ENCODE assay signal across 31 cellular contexts in genomic region chr5:173777149-173777548, GRCh38.
"Had no signal": no experiment of that assay in that cellular context is flagged by ENCODE, and none has a peak within 500 bp of the region (broad histone marks: within the 10 kb centered on the region; RNA-seq: fewer than 3 reads in every experiment).

No MANE protein-coding gene starts in this region.

- H3K27me3 ChIP-seq: ascending aorta, cardiac muscle cell, colonic mucosa, dorsolateral prefrontal cortex, sigmoid colon, suprapubic skin, tibial nerve had no signal

- H3K4me1 ChIP-seq: colonic mucosa had no signal

- H3K27me3 Mint-ChIP-seq: activated naive CD8-positive, alpha-beta T cell treated with anti-CD3 and anti-CD28 coated beads, Interleukin-2, amount 10 ng/mL, durations not matched to agents 7 days and 5 days; stimulated activated naive B cell treated with anti-CD40 and anti-IgM and Interleukin-4, amounts not matched to agents 10 μg/mL and 1 μg/mL and 100 μg/mL, for 72 hours had no signal

- H3K4me3 ChIP-seq: ascending aorta, cardiac muscle cell, colonic mucosa, dorsolateral prefrontal cortex, left ventricle myocardium inferior, mucosa of descending colon, sigmoid colon, suprapubic skin, tibial nerve had no signal

- H3K36me3 ChIP-seq: ascending aorta, cardiac muscle cell, colonic mucosa, left ventricle myocardium inferior, sigmoid colon, suprapubic skin, tibial nerve had no signal

- H3K27ac Mint-ChIP-seq: activated naive CD4-positive, alpha-beta T cell treated with anti-CD3 and anti-CD28 coated beads for 36 hours; activated naive CD8-positive, alpha-beta T cell treated with anti-CD3 and anti-CD28 coated beads, Interleukin-2, amount 10 ng/mL, durations not matched to agents 7 days and 5 days; activated T-helper 1 cell treated with anti-CD3 and anti-CD28 coated beads, Interleukin-12 subunit alpha, Interleukin-12 subunit beta, Interleukin-2, Interleukin-4 antibody, amounts not matched to agents 30 ng/mL and 10 ng/mL and 1 ng/mL, durations not matched to agents 14 hours and 24 hours and 36 hours; natural killer cell treated with Interleukin-12 subunit alpha and Interleukin-12 subunit beta and Interleukin-15 and Interleukin-18, amount 100 ng/mL, for 72 hours; progenitor cell of endocrine pancreas; stimulated activated naive B cell treated with anti-CD40 and anti-IgM and Interleukin-4, amounts not matched to agents 10 μg/mL and 1 μg/mL and 100 μg/mL, for 72 hours had no signal

- H3K4me3 Mint-ChIP-seq: activated naive CD4-positive, alpha-beta T cell treated with anti-CD3 and anti-CD28 coated beads for 36 hours; activated naive CD8-positive, alpha-beta T cell treated with anti-CD3 and anti-CD28 coated beads, Interleukin-2, amount 10 ng/mL, durations not matched to agents 7 days and 5 days; activated T-helper 1 cell treated with anti-CD3 and anti-CD28 coated beads, Interleukin-12 subunit alpha, Interleukin-12 subunit beta, Interleukin-2, Interleukin-4 antibody, amounts not matched to agents 30 ng/mL and 10 ng/mL and 1 ng/mL, durations not matched to agents 14 hours and 24 hours and 36 hours; natural killer cell treated with Interleukin-12 subunit alpha and Interleukin-12 subunit beta and Interleukin-15 and Interleukin-18, amount 100 ng/mL, for 72 hours; stimulated activated naive B cell treated with anti-CD40 and anti-IgM and Interleukin-4, amounts not matched to agents 10 μg/mL and 1 μg/mL and 100 μg/mL, for 72 hours had no signal

- H3K36me3 Mint-ChIP-seq: activated naive CD8-positive, alpha-beta T cell treated with anti-CD3 and anti-CD28 coated beads, Interleukin-2, amount 10 ng/mL, durations not matched to agents 7 days and 5 days; brain; natural killer cell treated with Interleukin-12 subunit alpha and Interleukin-12 subunit beta and Interleukin-15 and Interleukin-18, amount 100 ng/mL, for 72 hours; stimulated activated naive B cell treated with anti-CD40 and anti-IgM and Interleukin-4, amounts not matched to agents 10 μg/mL and 1 μg/mL and 100 μg/mL, for 72 hours had no signal

- FAIRE-seq: frontal cortex, islet of Langerhans, small intestine, TTC549, urothelium cell line had no signal

- H3K9me3 Mint-ChIP-seq: activated naive CD4-positive, alpha-beta T cell treated with anti-CD3 and anti-CD28 coated beads for 36 hours; activated naive CD8-positive, alpha-beta T cell treated with anti-CD3 and anti-CD28 coated beads, Interleukin-2, amount 10 ng/mL, durations not matched to agents 7 days and 5 days; natural killer cell treated with Interleukin-12 subunit alpha and Interleukin-12 subunit beta and Interleukin-15 and Interleukin-18, amount 100 ng/mL, for 72 hours had no signal

- H3K9me3 ChIP-seq: ascending aorta, colonic mucosa, left ventricle myocardium inferior, mucosa of descending colon, sigmoid colon, suprapubic skin, tibial nerve had no signal

- H3K27ac ChIP-seq: ascending aorta, cardiac muscle cell, colonic mucosa, left ventricle myocardium inferior, sigmoid colon, suprapubic skin, tibial nerve, VCaP had no signal

- DNase-seq: activated CD4-positive, alpha-beta T cell treated with anti-CD3 and anti-CD28 coated beads for 48 hours; activated CD4-positive, alpha-beta T cell treated with anti-CD3 and anti-CD28 coated beads, Interleukin-2, amount 50 U/mL, for 48 hours; activated CD8-positive, alpha-beta memory T cell treated with anti-CD3 and anti-CD28 coated beads for 24 hours; activated effector memory CD4-positive, alpha-beta T cell treated with anti-CD3 and anti-CD28 coated beads, Interleukin-2, amount 50 U/mL, for 16 hours; activated naive CD4-positive, alpha-beta T cell treated with anti-CD3 and anti-CD28 coated beads for 36 hours; activated naive CD8-positive, alpha-beta T cell treated with anti-CD3 and anti-CD28 coated beads, Interleukin-2, amount 10 ng/mL, durations not matched to agents 7 days and 5 days; cerebellar nuclear complex; colonic mucosa; dorsolateral prefrontal cortex; effector memory CD4-positive, alpha-beta T cell; left ventricle myocardium inferior; mucosa of descending colon; sigmoid colon; small intestine; stimulated activated CD4-positive, alpha-beta T cell treated with anti-CD3 and anti-CD28 coated beads, Interleukin-1b, Interleukin-23, amount 100 ng/mL, for 48 hours; stimulated activated CD4-positive, alpha-beta T cell treated with anti-CD3 and anti-CD28 coated beads, Interleukin-4, amount 100 ng/mL, for 4 hours; stimulated activated CD8-positive, alpha-beta memory T cell treated with anti-CD3 and anti-CD28 coated beads, Interleukin-4, amount 100 ng/mL, for 48 hours; stimulated activated naive B cell treated with anti-CD40 and anti-IgM and Interleukin-4, amounts not matched to agents 10 μg/mL and 1 μg/mL and 100 μg/mL, for 72 hours had no signal

- ATAC-seq: mucosa of descending colon; natural killer cell treated with Interleukin-12 subunit alpha and Interleukin-12 subunit beta and Interleukin-15 and Interleukin-18, amount 100 ng/mL, for 72 hours; stimulated activated naive B cell treated with anti-CD40 and anti-IgM and Interleukin-4, amounts not matched to agents 10 μg/mL and 1 μg/mL and 100 μg/mL, for 72 hours had no signal
